11 cellular contexts compared by ENCODE assay signal in the genomic region with DNA sequence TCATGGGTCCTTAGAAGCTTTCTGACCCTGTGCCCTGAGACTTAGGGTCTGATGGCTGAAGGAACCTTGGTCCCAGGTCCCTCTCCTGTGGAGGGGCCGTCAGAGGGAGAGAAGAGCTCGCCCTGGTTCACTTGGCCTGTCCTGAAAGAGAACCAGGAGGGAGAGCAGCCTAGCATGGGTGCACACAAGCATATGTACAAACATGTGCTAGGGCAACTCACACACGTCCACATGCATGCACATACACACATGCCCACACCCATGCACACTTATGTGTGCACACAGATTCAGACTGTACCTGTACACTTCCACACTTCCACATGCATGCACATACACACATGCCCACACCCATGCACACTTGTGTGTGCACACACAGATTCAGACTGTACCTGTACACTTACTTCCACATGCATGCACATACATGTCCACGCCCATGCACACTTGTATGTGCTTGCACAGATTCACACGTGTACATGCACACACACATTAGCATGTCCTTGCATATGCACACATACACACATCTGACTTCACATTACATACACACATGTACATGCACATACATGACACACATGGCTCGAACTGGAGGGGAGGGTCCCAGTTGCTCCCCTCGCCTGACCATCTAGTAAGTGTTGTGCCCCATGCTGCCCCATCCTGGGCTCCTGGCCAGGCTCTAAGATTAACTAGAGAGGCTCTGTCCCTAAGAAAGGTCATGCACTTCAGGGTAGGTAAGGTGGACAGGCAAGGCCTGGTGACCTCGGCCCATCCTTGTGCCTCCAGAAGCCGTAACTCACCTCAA.
DNase-seq lines count a peak whose midpoint lies in the region; ATAC-seq and TF ChIP-seq lines count a peak whose summit lies in the region.
"Had no signal": no experiment of that assay in that cellular context is flagged by ENCODE, and none has a peak within 500 bp of the region (broad histone marks: within the 10 kb centered on the region; RNA-seq: fewer than 3 reads in every experiment).

No MANE protein-coding gene starts in this region.

- 82 to 92% (median 86%) methylated on average over 9 of the region's 9 CpGs for WGBS in adrenal gland, 4 donors
- 84 to 92% methylated on average over 8 to 9 of the region's 9 CpGs for WGBS in testis, 2 donors

- H3K4me3 ChIP-seq in adrenal gland (no peak overlapping the region), lower lobe of right lung (no peak overlapping the region), testis (no peak overlapping the region)
- H3K4me3 ChIP-seq: uterus had no signal

- H3K27me3 Mint-ChIP-seq in activated CD4-positive, alpha-beta T cell treated with anti-CD3 and anti-CD28 coated beads for 36 hours = peaks cover 4% of the 10 kb centered on the region

- no peaks in the 10 kb centered on the region for H3K27me3 ChIP-seq in adrenal gland
- no peaks in the 10 kb centered on the region for H3K27me3 ChIP-seq in lower lobe of right lung (ENCODE audit: low read depth)
- no peaks in the 10 kb centered on the region for H3K27me3 ChIP-seq in testis
- H3K27me3 ChIP-seq: uterus had no signal

- intact Hi-C loops in activated CD4-positive, alpha-beta T cell treated with anti-CD3 and anti-CD28 coated beads for 36 hours (cut with DNase I, micrococcal nuclease) = no loop called here
- intact Hi-C loops in adrenal gland (cut with DNase I) (no loop called here), lower lobe of right lung (cut with DNase I) (no loop called here), testis (cut with DNase I; ENCODE audit: low total_unique reads) (no loop called here)

- H3K36me3 Mint-ChIP-seq in activated CD4-positive, alpha-beta T cell treated with anti-CD3 and anti-CD28 coated beads for 36 hours (ENCODE audit: low read depth) = no peaks in the 10 kb centered on the region

- no peak for ATAC-seq in activated CD4-positive, alpha-beta T cell treated with anti-CD3 and anti-CD28 coated beads for 36 hours
- ATAC-seq in lower lobe of right lung (no peak), HG03159 (IDR thresholded peaks at IDR 0.05; ENCODE audit: unreplicated experiment) (no peak)

- POLR2A ChIA-PET in activated CD4-positive, alpha-beta T cell treated with anti-CD3 and anti-CD28 coated beads for 36 hours (lab: Charles Lee) = interaction anchor here (0.6 kb wide), 1 partner anchor 9 kb away, joined by 3 read pairs; no protein-coding TSS in a partner anchor

- H3K36me3 ChIP-seq in adrenal gland (replicated peaks in 1 of 2) = no peaks in the 10 kb centered on the region
- no peaks in the 10 kb centered on the region for H3K36me3 ChIP-seq in lower lobe of right lung
- no peaks in the 10 kb centered on the region for H3K36me3 ChIP-seq in testis (ENCODE audit: low read depth, missing control alignments)
- H3K36me3 ChIP-seq: uterus had no signal

- H3K4me3 Mint-ChIP-seq in activated CD4-positive, alpha-beta T cell treated with anti-CD3 and anti-CD28 coated beads for 36 hours = no peak overlapping the region

- CTCF ChIA-PET in activated CD4-positive, alpha-beta T cell treated with anti-CD3 and anti-CD28 coated beads for 36 hours (lab: Charles Lee) = interaction anchor here (0.6 to 1.1 kb wide), 3 partner anchors 55 to 293 kb away, joined by 3 read pairs; no protein-coding TSS in a partner anchor

- TF ChIP-seq CTCF in adrenal gland (IDR thresholded peaks at IDR 0.05) (no peak), lower lobe of right lung (IDR thresholded peaks at IDR 0.05) (no peak), testis (IDR thresholded peaks at IDR 0.05) (no peak)

- H3K9me3 ChIP-seq in adrenal gland (replicated peaks in 1 of 3) (no peaks in the 10 kb centered on the region), lower lobe of right lung (no peaks in the 10 kb centered on the region), testis (no peaks in the 10 kb centered on the region)
- H3K9me3 ChIP-seq: uterus had no signal

- peak; percentile 4 for DNase-seq in activated CD4-positive, alpha-beta T cell treated with anti-CD3 and anti-CD28 coated beads for 36 hours
- no peak for DNase-seq in activated CD4-positive, alpha-beta T cell treated with anti-CD3 and anti-CD28 coated beads for 1 hour
- peak in 3 of 7 donors; percentile 10 to 44 (median 15) for DNase-seq in adrenal gland
- peak; percentile 24 for DNase-seq in lower lobe of right lung
- peak; percentile 11 for DNase-seq in testis
- no peak for DNase-seq in anterior cingulate cortex (lab: John Stamatoyannopoulos, UW)
- no peak for DNase-seq in A172 (ENCODE audit: low spot score)
- DNase-seq: ACHN, NCI-H226 had no signal

- H3K9me3 Mint-ChIP-seq in activated CD4-positive, alpha-beta T cell treated with anti-CD3 and anti-CD28 coated beads for 36 hours (ENCODE audit: low read depth) = no peaks in the 10 kb centered on the region

- peak overlapping the region; percentile 59 to 95 (median 82) for H3K27ac ChIP-seq in adrenal gland
- H3K27ac ChIP-seq in lower lobe of right lung = peak overlapping the region; percentile 91
- peak overlapping the region in 1 of 2 donors; percentile 68 for H3K27ac ChIP-seq in testis

- H3K27ac Mint-ChIP-seq in activated CD4-positive, alpha-beta T cell treated with anti-CD3 and anti-CD28 coated beads for 36 hours = peak overlapping the region; percentile 92

- H3K4me1 ChIP-seq in adrenal gland (replicated peaks in 1 of 2) (peaks cover 0 to 21% of the 10 kb centered on the region in 2 donors), lower lobe of right lung (peaks cover 54% of the 10 kb centered on the region), testis (peaks cover 9% of the 10 kb centered on the region)

- H3K4me1 Mint-ChIP-seq in activated CD4-positive, alpha-beta T cell treated with anti-CD3 and anti-CD28 coated beads for 36 hours = peaks cover 30% of the 10 kb centered on the region

- no peak for TF ChIP-seq POLR2A in adrenal gland (IDR thresholded peaks at IDR 0.05)
- no peak for TF ChIP-seq POLR2A in testis (IDR thresholded peaks at IDR 0.05)

Comparison
In these comparisons a context has a peak if more than half of its experiments do, and no peak if none do; other contexts are left out.
1. DNase-seq: peak in activated CD4-positive, alpha-beta T cell treated with anti-CD3 and anti-CD28 coated beads for 36 hours (single experiment), lower lobe of right lung (single experiment) and testis (single experiment); none in activated CD4-positive, alpha-beta T cell treated with anti-CD3 and anti-CD28 coated beads for 1 hour (single experiment), anterior cingulate cortex (0 of 58) and A172 (single experiment).